ENCODE assay signal across 27 cellular contexts in the genomic region with DNA sequence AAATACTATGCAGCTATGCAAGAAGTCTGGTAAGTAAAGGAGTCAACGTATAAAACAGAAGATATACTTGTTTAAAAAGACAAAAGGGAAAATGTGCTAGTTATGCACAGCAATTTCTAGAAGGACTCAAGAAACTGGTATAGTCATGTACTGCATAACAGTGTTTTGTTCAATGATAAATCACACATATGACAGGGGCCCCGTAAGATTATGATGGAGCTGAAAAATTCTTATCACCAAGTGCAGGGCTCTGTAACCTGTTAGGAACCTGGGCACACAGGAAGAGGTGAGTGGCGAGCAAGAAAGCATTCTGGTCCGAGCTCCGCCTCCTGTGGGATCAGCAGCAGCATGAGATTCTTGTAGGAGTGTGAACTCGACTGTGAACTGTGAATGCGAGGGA. TPM values are rescaled to one million over a fixed set of nuclear protein-coding genes. Genes with fewer than 3 reads are reported as not detected.
"Had no signal": no experiment of that assay in that cellular context is flagged by ENCODE, and none has a peak within 500 bp of the region (broad histone marks: within the 10 kb centered on the region; RNA-seq: fewer than 3 reads in every experiment).

No MANE protein-coding gene starts in this region.

- H3K27me3 ChIP-seq: pancreas, spleen, stomach, testis, thyroid gland, transverse colon, upper lobe of left lung, vagina had no signal

- H3K27ac Mint-ChIP-seq: mesothelial cell of epicardium; stimulated activated memory B cell treated with anti-CD40 and anti-IgM and Interleukin-4, amounts not matched to agents 10 μg/mL and 1 μg/mL and 100 μg/mL, for 72 hours had no signal

- H3K4me1 ChIP-seq: pancreas, prostate gland had no signal

- H3K4me3 Mint-ChIP-seq: mesothelial cell of epicardium; naive B cell; natural killer cell treated with Interleukin-12 subunit alpha and Interleukin-12 subunit beta and Interleukin-15 and Interleukin-18, amount 100 ng/mL, for 72 hours; neural crest cell; stimulated activated memory B cell treated with anti-CD40 and anti-IgM and Interleukin-4, amounts not matched to agents 10 μg/mL and 1 μg/mL and 100 μg/mL, for 72 hours had no signal

- H3K9me3 Mint-ChIP-seq: mesothelial cell of epicardium; naive B cell; natural killer cell treated with Interleukin-12 subunit alpha and Interleukin-12 subunit beta and Interleukin-15 and Interleukin-18, amount 100 ng/mL, for 72 hours; neural crest cell; stimulated activated memory B cell treated with anti-CD40 and anti-IgM and Interleukin-4, amounts not matched to agents 10 μg/mL and 1 μg/mL and 100 μg/mL, for 72 hours had no signal

- H3K27me3 Mint-ChIP-seq: naive B cell; natural killer cell treated with Interleukin-12 subunit alpha and Interleukin-12 subunit beta and Interleukin-15 and Interleukin-18, amount 100 ng/mL, for 72 hours; stimulated activated memory B cell treated with anti-CD40 and anti-IgM and Interleukin-4, amounts not matched to agents 10 μg/mL and 1 μg/mL and 100 μg/mL, for 72 hours had no signal

- DNase-seq: islet precursor cell; left ventricle myocardium inferior; mesendoderm; naive B cell; nucleus accumbens; pancreas; posterior cingulate gyrus; retina; right cardiac atrium; spleen; stimulated activated CD4-positive, alpha-beta T cell treated with anti-CD3 and anti-CD28 coated beads, Interleukin-4, amount 100 ng/mL, for 24 hours; stimulated activated naive CD8-positive, alpha-beta T cell treated with anti-CD3 and anti-CD28 coated beads, Interleukin-15, Interleukin-2, amounts not matched to agents 100 U/mL and 50 U/mL, for 24 hours; stomach; testis; thyroid gland; transverse colon; upper lobe of left lung had no signal

- H3K27ac ChIP-seq: left ventricle myocardium inferior, pancreas, prostate gland, skin epidermis, spleen, stomach, testis, thyroid gland, transverse colon, upper lobe of left lung, vagina had no signal

- H3K9me3 ChIP-seq: left ventricle myocardium inferior, pancreas, prostate gland, spleen, stomach, testis, thyroid gland, transverse colon, upper lobe of left lung, vagina had no signal

- H3K4me3 ChIP-seq: left ventricle myocardium inferior, lung, pancreas, prostate gland, skin epidermis, spleen, stomach, testis, thyroid gland, transverse colon, upper lobe of left lung, vagina had no signal

- ATAC-seq: natural killer cell treated with Interleukin-12 subunit alpha and Interleukin-12 subunit beta and Interleukin-15 and Interleukin-18, amount 100 ng/mL, for 72 hours; pancreas; right cardiac atrium; sciatic nerve; stimulated activated memory B cell treated with anti-CD40 and anti-IgM and Interleukin-4, amounts not matched to agents 10 μg/mL and 1 μg/mL and 100 μg/mL, for 72 hours; stimulated activated naive CD8-positive, alpha-beta T cell treated with anti-CD3 and anti-CD28 coated beads, Interleukin-15, Interleukin-2, amounts not matched to agents 100 U/mL and 50 U/mL, for 24 hours had no signal

RNA-seq across cellular contexts. Expression of gene CHRNB2, which starts 27.2 kb away (rescaled TPM):
- total RNA-seq: left ventricle myocardium inferior; mononuclear cell; natural killer cell treated with Interleukin-12 subunit alpha and Interleukin-12 subunit beta and Interleukin-15 and Interleukin-18, amount 100 ng/mL, for 72 hours; right cardiac atrium had no signal
